ENCODE assay signal across 15 cellular contexts in the genomic region with DNA sequence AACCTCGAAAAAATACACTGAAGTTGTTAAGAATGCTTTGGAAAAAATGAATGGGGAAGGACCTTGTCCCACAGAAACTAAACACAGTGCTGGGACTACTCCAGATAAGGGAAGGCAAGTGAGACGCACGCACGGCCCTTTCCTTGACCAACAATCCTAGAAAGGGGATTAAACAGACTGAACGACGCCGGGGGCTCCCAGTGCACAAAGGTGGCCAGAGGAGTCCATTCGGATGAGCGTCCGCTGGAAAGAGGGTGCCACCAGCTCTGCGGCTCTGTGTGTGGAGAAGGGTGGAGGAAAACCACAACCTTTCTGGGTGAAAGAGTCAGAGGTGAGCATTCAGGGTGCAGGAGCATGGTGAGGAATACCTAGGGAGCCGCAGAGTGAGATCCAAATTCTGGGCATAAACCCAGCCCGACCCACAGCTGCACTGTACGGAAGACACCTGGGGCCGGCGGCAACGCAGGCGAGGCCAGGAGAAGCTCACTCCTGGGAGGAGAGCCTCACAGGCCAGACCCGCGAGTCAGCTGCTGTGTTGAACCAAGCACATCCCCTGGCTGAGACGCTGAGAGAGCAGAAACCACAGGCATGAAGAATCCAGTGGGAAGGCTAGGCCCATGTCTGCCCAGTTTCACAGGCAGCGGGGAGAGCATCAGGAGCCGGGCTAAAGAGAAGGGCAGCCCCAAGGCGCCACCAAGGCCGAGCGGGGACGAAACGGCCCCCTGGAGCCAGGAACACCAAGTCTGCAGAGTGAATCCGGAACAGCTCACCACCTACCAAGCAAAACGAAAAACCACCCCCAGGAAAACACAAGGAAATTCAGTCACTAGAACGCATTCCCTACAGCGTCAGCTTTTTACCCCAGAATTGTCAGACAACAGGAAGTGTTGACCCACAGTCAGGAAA.
"Had no signal": no experiment of that assay in that cellular context is flagged by ENCODE, and none has a peak within 500 bp of the region (broad histone marks: within the 10 kb centered on the region; RNA-seq: fewer than 3 reads in every experiment).

No MANE protein-coding gene starts in this region.

- ATAC-seq: foreskin keratinocyte; stimulated activated naive CD8-positive, alpha-beta T cell treated with anti-CD3 and anti-CD28 coated beads, Interleukin-15, Interleukin-2, amounts not matched to agents 100 U/mL and 50 U/mL, for 24 hours had no signal

- DNase-seq: activated CD4-positive, CD25-positive, alpha-beta regulatory T cell treated with anti-CD3 and anti-CD28 coated beads, Interleukin-2, amount 50 U/mL, for 72 hours; activated gamma-delta T cell treated with Interleukin-2 at 50 U/mL for 16 hours; activated T-cell treated with anti-CD3 and anti-CD28 coated beads, Interleukin-2, amount 50 U/mL, for 1 hour; amniotic stem cell; effector CD8-positive, alpha-beta T cell; foreskin keratinocyte; midbrain; retina; spleen; stimulated activated CD4-positive, alpha-beta T cell treated with anti-CD3 and anti-CD28 coated beads, Interleukin-4, amount 100 ng/mL, for 24 hours; stimulated activated naive CD8-positive, alpha-beta T cell treated with anti-CD3 and anti-CD28 coated beads, Interleukin-15, Interleukin-2, amounts not matched to agents 100 U/mL and 50 U/mL, for 24 hours; T-helper 1 cell; upper lobe of left lung; WERI-Rb-1 had no signal

- H3K36me3 ChIP-seq: cardiac muscle cell, WERI-Rb-1 had no signal

- H3K4me3 ChIP-seq: cardiac muscle cell, spleen, upper lobe of left lung had no signal

- H3K9me3 ChIP-seq: spleen, upper lobe of left lung had no signal

- H3K27me3 ChIP-seq: cardiac muscle cell, foreskin keratinocyte, spleen, upper lobe of left lung had no signal

- H3K4me1 ChIP-seq: foreskin keratinocyte had no signal

- H3K27ac ChIP-seq: cardiac muscle cell, foreskin keratinocyte, spleen, upper lobe of left lung, WERI-Rb-1 had no signal
